8 cellular contexts compared by ENCODE assay signal in genomic region chr17:16215002-16215272, GRCh38. TPM values are rescaled to one million over a fixed set of nuclear protein-coding genes. Genes with fewer than 3 reads are reported as not detected.
DNase-seq lines count a peak whose midpoint lies in the region; ATAC-seq, FAIRE-seq and TF ChIP-seq lines count a peak whose summit lies in the region.

No MANE protein-coding gene starts in this region.

- peaks cover 10% of the 10 kb centered on the region for H3K36me3 ChIP-seq in OCI-LY7 (ENCODE audit: insufficient read depth, low read length)
- H3K36me3 ChIP-seq in ascending aorta, result no peaks in the 10 kb centered on the region
- no peaks in the 10 kb centered on the region for H3K36me3 ChIP-seq in iPS-15b (ENCODE audit: control insufficient read depth, insufficient read depth, low read length)
- no peaks in the 10 kb centered on the region for H3K36me3 ChIP-seq in small intestine (ENCODE audit: control insufficient read depth in 2 of 2, insufficient read depth in 2 of 2, low read length in 2 of 2)

- no TSS peak for BruUV-seq in OCI-LY7 (replicated peaks; lab: Mats Ljungman, UMichigan)

- CTCF ChIA-PET in OCI-LY7 (lab: Charles Lee; ENCODE audit: unreplicated experiment), result no interaction called here

- peak overlapping the region; percentile 79 for H3K9ac ChIP-seq in iPS-15b (ENCODE audit: low read depth, low read length)

- POLR2A ChIA-PET in OCI-LY7 (lab: Charles Lee), result interaction anchor here (1.0 kb wide), 1 partner anchor 9 kb away, joined by 3 read pairs; no protein-coding TSS in a partner anchor

- H4K20me1 ChIP-seq in OCI-LY7 (ENCODE audit: insufficient read depth, low read length), result peaks cover 16% of the 10 kb centered on the region; the same call in 1 of the 2 replicates

- peak overlapping the region; percentile 75 for H3K4me3 ChIP-seq in OCI-LY7 (ENCODE audit: low read depth, low read length, poor library complexity, severe bottlenecking)
- H3K4me3 ChIP-seq in ascending aorta, result peak overlapping the region; percentile 84 to 97
- peak overlapping the region; percentile 59 for H3K4me3 ChIP-seq in iPS-15b (ENCODE audit: low read depth, low read length)
- H3K4me3 ChIP-seq in small intestine (ENCODE audit: low read depth in 1 of 2, low read length in 2 of 2), result peak overlapping the region; percentile 79 to 92

- 0 to 1% (median 1%) methylated on average over 23 to 27 of the region's 27 CpGs for WGBS in small intestine, 3 donors

- no peaks in the 10 kb centered on the region for H3K9me2 ChIP-seq in OCI-LY7 (ENCODE audit: insufficient read depth, low read length)

- H2AFZ ChIP-seq in OCI-LY7 (ENCODE audit: low read length), result peak overlapping the region; percentile 77

- intact Hi-C loops in OCI-LY7 (cut with micrococcal nuclease; ENCODE audit: unreplicated experiment) (loop anchor here (5.0 kb wide), 2 partner anchors 72 to 137 kb away; partner anchors contain the start of gene CENPV), ascending aorta (cut with DNase I) (loop anchor here (1.0 to 2.0 kb wide), 2 partner anchors 72 to 138 kb away; partner anchors contain the start of gene CENPV)

- DNase-seq in OCI-LY7 (ENCODE audit: low spot score) (peak; percentile 60), ascending aorta (ENCODE audit: low spot score in 2 of 2) (peak in 1 of 2 donors; percentile 72), small intestine (no peak), H4 (ENCODE audit: low spot score) (no peak)

- no peaks in the 10 kb centered on the region for H3K27me3 ChIP-seq in ascending aorta
- H3K27me3 ChIP-seq in iPS-15b (ENCODE audit: control insufficient read depth, insufficient read depth, low read length), result no peaks in the 10 kb centered on the region
- H3K27me3 ChIP-seq in small intestine (ENCODE audit: control insufficient read depth in 2 of 2, insufficient read depth in 2 of 2, low read length in 2 of 2), result no peaks in the 10 kb centered on the region

- peak overlapping the region; percentile 92 for H3K27ac ChIP-seq in 22Rv1
- peak overlapping the region; percentile 87 for H3K27ac ChIP-seq in OCI-LY7 (ENCODE audit: low read depth, low read length, poor library complexity, severe bottlenecking)
- peak overlapping the region; percentile 95 to 98 for H3K27ac ChIP-seq in ascending aorta
- peak overlapping the region; percentile 97 for H3K27ac ChIP-seq in small intestine (ENCODE audit: low read depth in 1 of 2, low read length in 1 of 2)

- peaks cover 78% of the 10 kb centered on the region for H3K79me2 ChIP-seq in OCI-LY7 (ENCODE audit: insufficient read depth, low read depth, low read length)

- peak overlapping the region; percentile 90 for H3K4me2 ChIP-seq in OCI-LY7 (ENCODE audit: low read length)

- H3K9me3 ChIP-seq in OCI-LY7 (ENCODE audit: low read length) (peaks cover 4% of the 10 kb centered on the region; the same call in 1 of the 2 replicates), ascending aorta (no peaks in the 10 kb centered on the region), iPS-15b (ENCODE audit: control insufficient read depth, insufficient read depth, low read length) (no peaks in the 10 kb centered on the region), small intestine (ENCODE audit: control insufficient read depth, low read depth) (no peaks in the 10 kb centered on the region)

- FAIRE-seq in small intestine (lab: Jason Lieb, UNC), result no peak

- H3K4me1 ChIP-seq in OCI-LY7 (ENCODE audit: insufficient read depth, low read length, poor library complexity, severe bottlenecking) (peaks cover 20% of the 10 kb centered on the region), ascending aorta (peaks cover 0 to 12% of the 10 kb centered on the region in 2 donors), iPS-15b (ENCODE audit: control insufficient read depth, insufficient read depth, low read length) (no peaks in the 10 kb centered on the region), small intestine (ENCODE audit: control insufficient read depth in 2 of 2, insufficient read depth in 1 of 2, low read depth in 1 of 2, low read length in 1 of 2) (peaks cover 6% of the 10 kb centered on the region in 2 donors)

- ATAC-seq in GM18502 (IDR thresholded peaks at IDR 0.05; ENCODE audit: poor library complexity, unreplicated experiment) (peak; percentile 38), HG02970 (IDR thresholded peaks at IDR 0.05; ENCODE audit: low FRiP score, unreplicated experiment) (peak; percentile 29)

- no peak for TF ChIP-seq CTCF in 22Rv1 (IDR thresholded peaks at IDR 0.05)
- no peak for TF ChIP-seq CTCF in OCI-LY7 (conservative IDR thresholded peaks at IDR 0.05; ENCODE audit: low read length)
- TF ChIP-seq CTCF in ascending aorta (IDR thresholded peaks at IDR 0.05), result no peak

RNA-seq across cellular contexts. Expression of gene NCOR1, which starts 0.4 kb away (rescaled TPM):
- total RNA-seq in OCI-LY7 (2014; rRNA removed; shearing (Covaris generic)), result 68.0 and 80.6 TPM in 2 replicates
- total RNA-seq in OCI-LY7 (2022), result 134 and 157 TPM in 2 replicates
- 81.0 TPM for total RNA-seq in ascending aorta
- polyA plus RNA-seq in small intestine, result 100 to 1,000 TPM in 2 of 3 donors, 10 to 100 TPM in 1; 69.3 to 227 (median 191) TPM
- 30.2 and 35.7 TPM in 2 replicates for total RNA-seq in H4 (2014; rRNA removed; shearing (Covaris generic))

RNA-seq across cellular contexts. Expression of gene PIGL, which starts 2.1 kb away (rescaled TPM):
- 38.1 and 39.4 TPM in 2 replicates for total RNA-seq in OCI-LY7 (2014; rRNA removed; shearing (Covaris generic))
- total RNA-seq in OCI-LY7 (2022) (43.6 and 50.0 TPM in 2 replicates), ascending aorta (6.2 TPM)
- polyA plus RNA-seq in small intestine, result 10 to 100 TPM; 19.0 to 30.2 (median 21.6) TPM
- total RNA-seq in H4 (2014; rRNA removed; shearing (Covaris generic)), result 11.9 and 14.9 TPM in 2 replicates
